14 cellular contexts compared by ENCODE assay signal in genomic region chr22:21622624-21623401, GRCh38. TPM values are rescaled to one million over a fixed set of nuclear protein-coding genes. Genes with fewer than 3 reads are reported as not detected.
DNase-seq lines count a peak whose midpoint lies in the region; ATAC-seq, FAIRE-seq and TF ChIP-seq lines count a peak whose summit lies in the region.
"Had no signal": no experiment of that assay in that cellular context is flagged by ENCODE, and none has a peak within 500 bp of the region (broad histone marks: within the 10 kb centered on the region; RNA-seq: fewer than 3 reads in every experiment).

No MANE protein-coding gene starts in this region.

- in situ Hi-C loops in GM12878 (cut with MboI), result no loop called here

- H3K4me3 Mint-ChIP-seq in H9 (no peak overlapping the region), nephron (peak overlapping the region in 1 of 3 experiments; percentile 8)

- ATAC-seq in GM12878 (no peak), HG02678 (IDR thresholded peaks at IDR 0.05; ENCODE audit: unreplicated experiment) (no peak), GM19467 (IDR thresholded peaks at IDR 0.05; ENCODE audit: unreplicated experiment) (no peak)

- H2BK5ac ChIP-seq in H9 (ENCODE audit: insufficient read length, low read length), result no peak overlapping the region

- no peak overlapping the region for H2BK120ac ChIP-seq in H9 (ENCODE audit: low read depth, low read length, poor library complexity, severe bottlenecking)

- no peak overlapping the region for H2AFZ ChIP-seq in H9 (ENCODE audit: low read length)
- H2AFZ ChIP-seq in GM12878 (ENCODE audit: control insufficient read depth, low read depth, low read length), result no peak overlapping the region

- no peak overlapping the region for H3K4ac ChIP-seq in H9 (ENCODE audit: low read depth, low read length)

- H3K79me2 ChIP-seq in H9 (ENCODE audit: insufficient read depth, low read length), result no peaks in the 10 kb centered on the region
- H3K79me2 ChIP-seq in GM12878 (ENCODE audit: control insufficient read depth, insufficient read depth, low read length), result peaks cover 7% of the 10 kb centered on the region

- TF ChIP-seq POLR2A in GM12878 (IDR thresholded peaks at IDR 0.05; ENCODE audit: low read depth, low read length), result peak; percentile 9; the same call in 1 of the 2 replicates

- H2AK5ac ChIP-seq in H9 (ENCODE audit: insufficient read length, low read length), result no peak overlapping the region

- no peaks in the 10 kb centered on the region for H3K27me3 ChIP-seq in H9 (ENCODE audit: insufficient read depth, low read length)
- H3K27me3 ChIP-seq in GM12878 (replicated peaks in 1 of 2; ENCODE audit: control insufficient read depth in 2 of 2, insufficient read depth in 2 of 2, low read length in 1 of 2), result no peaks in the 10 kb centered on the region
- H3K27me3 ChIP-seq: stomach had no signal

- no peak for DNase-seq in H9
- no peak for DNase-seq in GM12878 (ENCODE audit: low read depth, low spot score)
- no peak for DNase-seq in activated gamma-delta T cell (lab: John Stamatoyannopoulos, UW)
- no peak for DNase-seq in mesenteric fat pad (ENCODE audit: low spot score)
- DNase-seq: DMS79 treated with DMSO at 0.1 percent for 48 hours; effector memory CD4-positive, alpha-beta T cell; HCEC 1CT; stomach had no signal

- H3K14ac ChIP-seq in H9 (ENCODE audit: insufficient read depth, low read length), result no peak overlapping the region

- FAIRE-seq in GM12878 (lab: Jason Lieb, UNC), result no peak

- H2BK15ac ChIP-seq in H9 (ENCODE audit: low read depth, low read length), result no peak overlapping the region

- no peak overlapping the region for H3T11ph ChIP-seq in H9 (ENCODE audit: low read length)

- no peak overlapping the region for H4K8ac ChIP-seq in H9 (replicated peaks; ENCODE audit: insufficient read length, low read depth, low read length)

- CTCF ChIA-PET in GM12878 (lab: Yijun Ruan, JAX), result interaction anchor here (1.0 to 2.4 kb wide), 3 partner anchors 8 to 24 kb away, joined by 3 to 9 read pairs (median 7); no protein-coding TSS in a partner anchor

- no peaks in the 10 kb centered on the region for H3K9me3 ChIP-seq in H9 (ENCODE audit: control insufficient read depth, low read depth, low read length)
- H3K9me3 ChIP-seq in GM12878 (replicated peaks; ENCODE audit: control insufficient read depth, insufficient read depth, low read length), result no peaks in the 10 kb centered on the region
- H3K9me3 ChIP-seq: lower lobe of right lung, stomach had no signal

- H3K23me2 ChIP-seq in H9 (ENCODE audit: insufficient read length, low read depth, low read length, poor library complexity, severe bottlenecking), result no peaks in the 10 kb centered on the region

- no TSS peak for BruUV-seq in GM12878 (replicated peaks; lab: Mats Ljungman, UMichigan)

- H3K4me1 Mint-ChIP-seq in H9 (peaks cover 9 to 14% of the 10 kb centered on the region in 2 experiments), nephron (peaks cover 39% of the 10 kb centered on the region)

- TF ChIP-seq CTCF in C4-2B (conservative IDR thresholded peaks at IDR 0.05) (no peak), H9 (conservative IDR thresholded peaks at IDR 0.05) (no peak), GM12878 (IDR thresholded peaks at IDR 0.05 in 2 of 3, conservative IDR thresholded peaks at IDR 0.05 in 1 of 3; ENCODE audit: control insufficient read depth in 2 of 3, extremely low read depth in 1 of 3, insufficient read depth in 1 of 3, low read depth in 3 of 3, low read length in 3 of 3) (no peak), nephron (IDR thresholded peaks at IDR 0.05; ENCODE audit: unreplicated experiment in 3 of 3) (no peak)

- no peak overlapping the region for H2BK12ac ChIP-seq in H9 (ENCODE audit: insufficient read length, low read depth, low read length)

- POLR2A ChIA-PET in GM12878 (lab: Charles Lee), result no interaction called here

- H3K4me3 ChIP-seq in GM12878, result no peak overlapping the region
- H3K4me3 ChIP-seq: lower lobe of right lung, skin epidermis, stomach had no signal

- WGBS in H9 (ENCODE audit: extremely low coverage, insufficient read length, low lambda C conversion rate), result no CpG with 5 or more reads among the region's 26 CpGs
- whole genome bisulfite sequencing in GM12878 (ENCODE audit: insufficient coverage, insufficient replicate concordance, low lambda C conversion rate, missing lambda C conversion rate), result 86% methylated on average over 26 of the region's 26 CpGs

- H3K4me1 ChIP-seq in H9 (ENCODE audit: insufficient read depth, low read length) (no peaks in the 10 kb centered on the region; the same call in none of the 2 replicates), GM12878 (ENCODE audit: control insufficient read depth, insufficient read depth, low read length) (no peaks in the 10 kb centered on the region; the same call in 1 of the 2 replicates)

- H3K36me3 Mint-ChIP-seq in H9 (ENCODE audit: insufficient read depth in 1 of 3, low read depth in 3 of 3) (peaks cover 3 to 40% (median 25%) of the 10 kb centered on the region in 3 experiments; a peak in 6 of 7 replicates), nephron (ENCODE audit: low read depth) (peaks cover 20% of the 10 kb centered on the region)

- TF ChIP-seq EP300 in GM12878 (IDR thresholded peaks at IDR 0.05; ENCODE audit: borderline replicate concordance in 1 of 2, control insufficient read depth in 1 of 2, low read depth in 2 of 2, low read length in 2 of 2), result no peak

- H3K27ac ChIP-seq in C4-2B (peak overlapping the region; percentile 60), H9 (ENCODE audit: insufficient read length, low read depth, low read length) (no peak overlapping the region), GM12878 (ENCODE audit: control insufficient read depth, insufficient read depth) (no peak overlapping the region)
- H3K27ac ChIP-seq: lower lobe of right lung had no signal

- H3K9ac ChIP-seq in H9 (ENCODE audit: extremely low read depth, insufficient read length, low read length), result no peak overlapping the region
- no peak overlapping the region for H3K9ac ChIP-seq in GM12878 (ENCODE audit: control insufficient read depth, insufficient read depth, low read length)

- RAD21 ChIA-PET in GM12878 (lab: Charles Lee; ENCODE audit: unreplicated experiment), result no interaction called here

- H3K36me3 ChIP-seq in GM12878 (ENCODE audit: control insufficient read depth in 2 of 2, insufficient read depth in 2 of 2, low read length in 1 of 2), result peaks cover 7 to 27% of the 10 kb centered on the region in 2 experiments; a peak in 3 of 4 replicates

- H4K20me1 ChIP-seq in H9 (ENCODE audit: control insufficient read depth, insufficient read depth, insufficient read length) (no peaks in the 10 kb centered on the region), GM12878 (ENCODE audit: control insufficient read depth, insufficient read depth) (peaks cover 7% of the 10 kb centered on the region)

- H2BK20ac ChIP-seq in H9 (ENCODE audit: low read depth, low read length, poor library complexity, severe bottlenecking), result no peak overlapping the region

- no peak overlapping the region for H4K5ac ChIP-seq in H9 (ENCODE audit: insufficient read length, low read depth, low read length)

- intact Hi-C loops in GM12878 (cut with micrococcal nuclease; ENCODE audit: unreplicated experiment), result no loop called here

- peaks cover 1% of the 10 kb centered on the region; the same call in 1 of the 2 replicates for H3K27me3 Mint-ChIP-seq in H9 (ENCODE audit: low read depth)
- H3K27me3 Mint-ChIP-seq in nephron (ENCODE audit: low read depth), result no peaks in the 10 kb centered on the region

- H3K18ac ChIP-seq in H9 (ENCODE audit: insufficient read length, low read depth, low read length), result no peak overlapping the region

- no peaks in the 10 kb centered on the region for H3K79me1 ChIP-seq in H9 (ENCODE audit: insufficient read depth, low read depth, low read length, poor library complexity, severe bottlenecking)

- no peak overlapping the region for H4K91ac ChIP-seq in H9 (ENCODE audit: insufficient read length, low read depth, low read length)

- H3K4me2 ChIP-seq in H9 (ENCODE audit: insufficient read depth, insufficient read length, low read length) (no peak overlapping the region), GM12878 (ENCODE audit: control insufficient read depth, insufficient read depth) (no peak overlapping the region)

- H3K9me3 Mint-ChIP-seq in H9 (no peaks in the 10 kb centered on the region), nephron (no peaks in the 10 kb centered on the region)

- no peak for TF ChIP-seq RAD21 in GM12878 (IDR thresholded peaks at IDR 0.05; ENCODE audit: insufficient read depth, low read depth, low read length)

- H3K27ac Mint-ChIP-seq in H9 (peak overlapping the region in 2 of 3 experiments; percentile 71 to 75; a peak in 3 of 7 replicates), nephron (peak overlapping the region in 2 of 3 experiments; percentile 48 to 65)

- no peak overlapping the region for H3K23ac ChIP-seq in H9 (ENCODE audit: insufficient read length, low read depth, low read length)

- H3K56ac ChIP-seq in H9 (ENCODE audit: insufficient read length, low read depth, low read length), result no peak overlapping the region

- SMC1A ChIA-PET in GM12878 (lab: Charles Lee; ENCODE audit: uncharacterized antibody, unreplicated experiment), result interaction anchor here (0.7 kb wide), 1 partner anchor 24 kb away, joined by 3 read pairs; no protein-coding TSS in a partner anchor

RNA-seq across cellular contexts. Expression of gene YDJC, which starts 7.0 kb away (rescaled TPM):
- total RNA-seq in H9 (2021) (29.8 and 30.2 TPM in 2 replicates), GM12878 (2014; rRNA removed) (64.1 and 75.4 TPM in 2 replicates), GM12878 (2014; rRNA removed; fragmentation: Illumina TruSeq; extraction: Trizol) (10.1 and 12.0 TPM in 2 replicates), GM12878 (2021) (55.7 and 58.4 TPM in 2 replicates), mesenteric fat pad (6.0 TPM)
- 37.4 and 44.8 TPM in 2 replicates for total RNA-seq in GM12878 (2013; cell fraction: nucleolus; rRNA removed)
- polyA plus RNA-seq in GM12878 (2011; ENCODE audit: low read depth), result 4.8 TPM
- polyA plus RNA-seq in GM12878 (2011; rRNA removed) (6.3 and 18.3 TPM in 2 replicates), GM12878 (2014; fragmentation: Illumina TruSeq; extraction: Trizol) (2.1 and 8.4 TPM in 2 replicates), GM12878 (2014; fragmentation: Nextera tagmentation; extraction: Ambion mirVana) (1 to 10 TPM in 1 of 2 experiments, under 1 TPM in 1; 1.00 to 4.4 TPM), GM12878 (2014; rRNA removed) (72.1 and 83.6 TPM in 2 replicates), GM12878 (2016; fragmentation: Nextera tagmentation; extraction: Ambion mirVana) (10 to 100 TPM; 68.5 to 77.6 TPM)
- 31.1 and 59.0 TPM in 2 replicates for polyA plus RNA-seq in GM12878 (2011; cell fraction: cytosol; rRNA removed)
- 60.2 and 70.8 TPM in 2 replicates for polyA plus RNA-seq in GM12878 (2011; cell fraction: nucleus; rRNA removed)
- polyA plus RNA-seq in GM12878 (2012), result 27.7 and 31.7 TPM in 2 replicates
- polyA minus RNA-seq in GM12878 (2011; rRNA and poly(A)+ RNA removed), result 5.0 and 15.1 TPM in 2 replicates
- polyA minus RNA-seq in GM12878 (2011; cell fraction: cytosol; rRNA and poly(A)+ RNA removed), result 8.5 and 15.4 TPM in 2 replicates
- polyA minus RNA-seq in GM12878 (2011; cell fraction: nucleus; rRNA and poly(A)+ RNA removed), result 22.6 and 40.6 TPM in 2 replicates

RNA-seq across cellular contexts. Expression of gene CCDC116, which starts 9.7 kb away (rescaled TPM):
- 0.22 and 0.63 TPM in 2 replicates for total RNA-seq in H9 (2021)
- 0.32 and 0.69 TPM in 2 replicates for total RNA-seq in GM12878 (2013; cell fraction: nucleolus; rRNA removed)
- total RNA-seq in GM12878 (2014; rRNA removed), result 0.05 TPM in 1 of 2 replicates, not detected in the other
- not detected in 2 replicates for total RNA-seq in GM12878 (2014; rRNA removed; fragmentation: Illumina TruSeq; extraction: Trizol)
- total RNA-seq in GM12878 (2021), result 0.18 and 0.29 TPM in 2 replicates
- polyA plus RNA-seq in GM12878 (2011; ENCODE audit: low read depth), result not detected
- polyA plus RNA-seq in GM12878 (2011; rRNA removed), result 0.04 TPM in 1 of 2 replicates, not detected in the other
- polyA plus RNA-seq in GM12878 (2011; cell fraction: cytosol; rRNA removed), result 0.09 and 0.13 TPM in 2 replicates
- polyA plus RNA-seq in GM12878 (2011; cell fraction: nucleus; rRNA removed), result 0.39 and 0.50 TPM in 2 replicates
- 0.06 TPM in 1 of 2 replicates, not detected in the other for polyA plus RNA-seq in GM12878 (2012)
- polyA plus RNA-seq in GM12878 (2014; fragmentation: Illumina TruSeq; extraction: Trizol), result 0.04 TPM in 1 of 2 replicates, not detected in the other
- polyA plus RNA-seq in GM12878 (2014; fragmentation: Nextera tagmentation; extraction: Ambion mirVana), result not detected
- 0.04 and 0.32 TPM in 2 replicates for polyA plus RNA-seq in GM12878 (2014; rRNA removed)
- polyA plus RNA-seq in GM12878 (2016; fragmentation: Nextera tagmentation; extraction: Ambion mirVana), result not detected
- polyA minus RNA-seq in GM12878 (2011; rRNA and poly(A)+ RNA removed), result 0.10 TPM in 1 of 2 replicates, not detected in the other
- not detected in 2 replicates for polyA minus RNA-seq in GM12878 (2011; cell fraction: cytosol; rRNA and poly(A)+ RNA removed)
- polyA minus RNA-seq in GM12878 (2011; cell fraction: nucleus; rRNA and poly(A)+ RNA removed), result 0.19 and 0.24 TPM in 2 replicates
- 0.39 TPM for total RNA-seq in mesenteric fat pad
- total RNA-seq: stomach had no signal

RNA-seq across cellular contexts. Expression of gene SDF2L1, which starts 19.3 kb away (rescaled TPM):
- total RNA-seq in H9 (2021), result 36.0 TPM in 2 replicates
- total RNA-seq in GM12878 (2013; cell fraction: nucleolus; rRNA removed), result 3.6 and 5.4 TPM in 2 replicates
- 70.2 and 109 TPM in 2 replicates for total RNA-seq in GM12878 (2014; rRNA removed)
- 12.9 and 17.1 TPM in 2 replicates for total RNA-seq in GM12878 (2014; rRNA removed; fragmentation: Illumina TruSeq; extraction: Trizol)
- 81.4 and 90.1 TPM in 2 replicates for total RNA-seq in GM12878 (2021)
- polyA plus RNA-seq in GM12878 (2011; ENCODE audit: low read depth), result 15.5 TPM
- polyA plus RNA-seq in GM12878 (2011; rRNA removed), result 8.8 and 20.8 TPM in 2 replicates
- 29.8 and 63.0 TPM in 2 replicates for polyA plus RNA-seq in GM12878 (2011; cell fraction: cytosol; rRNA removed)
- polyA plus RNA-seq in GM12878 (2011; cell fraction: nucleus; rRNA removed), result 16.4 and 22.6 TPM in 2 replicates
- 49.9 and 87.0 TPM in 2 replicates for polyA plus RNA-seq in GM12878 (2012)
- 0.33 and 3.9 TPM in 2 replicates for polyA plus RNA-seq in GM12878 (2014; fragmentation: Illumina TruSeq; extraction: Trizol)
- polyA plus RNA-seq in GM12878 (2014; fragmentation: Nextera tagmentation; extraction: Ambion mirVana), result 10 to 100 TPM in 1 of 2 experiments, 1 to 10 TPM in 1; 3.0 to 17.8 TPM
- 97.9 and 134 TPM in 2 replicates for polyA plus RNA-seq in GM12878 (2014; rRNA removed)
- 100 to 1,000 TPM; 191 to 214 TPM for polyA plus RNA-seq in GM12878 (2016; fragmentation: Nextera tagmentation; extraction: Ambion mirVana)
- polyA minus RNA-seq in GM12878 (2011; rRNA and poly(A)+ RNA removed), result 14.3 and 25.4 TPM in 2 replicates
- 12.2 and 12.8 TPM in 2 replicates for polyA minus RNA-seq in GM12878 (2011; cell fraction: cytosol; rRNA and poly(A)+ RNA removed)
- polyA minus RNA-seq in GM12878 (2011; cell fraction: nucleus; rRNA and poly(A)+ RNA removed), result 4.4 and 8.3 TPM in 2 replicates
- 31.6 TPM for total RNA-seq in mesenteric fat pad

RNA-seq across cellular contexts. Expression of gene PPIL2, which starts 43.0 kb away (rescaled TPM):
- total RNA-seq in H9 (2021), result 35.5 and 35.9 TPM in 2 replicates
- total RNA-seq in GM12878 (2013; cell fraction: nucleolus; rRNA removed), result 209 and 222 TPM in 2 replicates
- total RNA-seq in GM12878 (2014; rRNA removed), result 27.5 and 32.3 TPM in 2 replicates
- 27.1 and 29.0 TPM in 2 replicates for total RNA-seq in GM12878 (2014; rRNA removed; fragmentation: Illumina TruSeq; extraction: Trizol)
- 45.1 and 47.3 TPM in 2 replicates for total RNA-seq in GM12878 (2021)
- polyA plus RNA-seq in GM12878 (2011; ENCODE audit: low read depth), result 15.9 TPM
- polyA plus RNA-seq in GM12878 (2011; rRNA removed), result 32.4 and 57.0 TPM in 2 replicates
- polyA plus RNA-seq in GM12878 (2011; cell fraction: cytosol; rRNA removed), result 52.5 and 59.8 TPM in 2 replicates
- 243 and 264 TPM in 2 replicates for polyA plus RNA-seq in GM12878 (2011; cell fraction: nucleus; rRNA removed)
- 30.2 and 32.0 TPM in 2 replicates for polyA plus RNA-seq in GM12878 (2012)
- 32.9 and 40.6 TPM in 2 replicates for polyA plus RNA-seq in GM12878 (2014; fragmentation: Illumina TruSeq; extraction: Trizol)
- polyA plus RNA-seq in GM12878 (2014; fragmentation: Nextera tagmentation; extraction: Ambion mirVana), result 1 to 10 TPM; 3.5 to 5.7 TPM
- polyA plus RNA-seq in GM12878 (2014; rRNA removed), result 56.8 and 63.5 TPM in 2 replicates
- polyA plus RNA-seq in GM12878 (2016; fragmentation: Nextera tagmentation; extraction: Ambion mirVana), result 10 to 100 TPM; 39.4 to 46.7 TPM
- polyA minus RNA-seq in GM12878 (2011; rRNA and poly(A)+ RNA removed), result 58.5 and 59.1 TPM in 2 replicates
- 11.9 and 12.9 TPM in 2 replicates for polyA minus RNA-seq in GM12878 (2011; cell fraction: cytosol; rRNA and poly(A)+ RNA removed)
- polyA minus RNA-seq in GM12878 (2011; cell fraction: nucleus; rRNA and poly(A)+ RNA removed), result 64.8 and 107 TPM in 2 replicates
- total RNA-seq in mesenteric fat pad, result 23.6 TPM

RNA-seq across cellular contexts. Expression of gene UBE2L3, which starts 55.3 kb away (rescaled TPM):
- total RNA-seq in H9 (2021) (78.7 and 79.7 TPM in 2 replicates), GM12878 (2014; rRNA removed) (55.7 and 59.2 TPM in 2 replicates), GM12878 (2014; rRNA removed; fragmentation: Illumina TruSeq; extraction: Trizol) (80.2 and 85.4 TPM in 2 replicates), GM12878 (2021) (52.2 and 56.3 TPM in 2 replicates), mesenteric fat pad (48.2 TPM)
- 21.7 and 22.1 TPM in 2 replicates for total RNA-seq in GM12878 (2013; cell fraction: nucleolus; rRNA removed)
- polyA plus RNA-seq in GM12878 (2011; ENCODE audit: low read depth), result 30.1 TPM
- polyA plus RNA-seq in GM12878 (2011; rRNA removed) (58.8 and 62.1 TPM in 2 replicates), GM12878 (2014; fragmentation: Illumina TruSeq; extraction: Trizol) (141 and 156 TPM in 2 replicates), GM12878 (2014; fragmentation: Nextera tagmentation; extraction: Ambion mirVana) (100 to 1,000 TPM; 149 to 168 TPM), GM12878 (2014; rRNA removed) (68.6 and 73.3 TPM in 2 replicates), GM12878 (2016; fragmentation: Nextera tagmentation; extraction: Ambion mirVana) (100 to 1,000 TPM; 141 to 148 TPM)
- polyA plus RNA-seq in GM12878 (2011; cell fraction: cytosol; rRNA removed), result 37.8 and 46.6 TPM in 2 replicates
- 18.3 and 22.8 TPM in 2 replicates for polyA plus RNA-seq in GM12878 (2011; cell fraction: nucleus; rRNA removed)
- 43.4 and 52.4 TPM in 2 replicates for polyA plus RNA-seq in GM12878 (2012)
- 24.4 and 30.7 TPM in 2 replicates for polyA minus RNA-seq in GM12878 (2011; rRNA and poly(A)+ RNA removed)
- 12.3 and 15.4 TPM in 2 replicates for polyA minus RNA-seq in GM12878 (2011; cell fraction: cytosol; rRNA and poly(A)+ RNA removed)
- 6.2 and 11.0 TPM in 2 replicates for polyA minus RNA-seq in GM12878 (2011; cell fraction: nucleus; rRNA and poly(A)+ RNA removed)
